Comparison of ENCODE assay signal across 8 cellular contexts in genomic region chr11:74429205-74429604, GRCh38. TPM values are rescaled to one million over a fixed set of nuclear protein-coding genes. Genes with fewer than 3 reads are reported as not detected.
"Had no signal": no experiment of that assay in that cellular context is flagged by ENCODE, and none has a peak within 500 bp of the region (broad histone marks: within the 10 kb centered on the region; RNA-seq: fewer than 3 reads in every experiment).

No MANE protein-coding gene starts in this region.

- H3K9me3 ChIP-seq: HAP-1 had no signal

- DNase-seq: GOT3, H7, IMR-90, KBM-7 had no signal

- H3K36me3 ChIP-seq: HAP-1 had no signal

- H3K27ac ChIP-seq: KMS-11 had no signal

- H3K9ac ChIP-seq: KMS-11 had no signal

- H3K4me1 ChIP-seq: HAP-1 had no signal

- H3K4me3 ChIP-seq: HAP-1 had no signal

- ATAC-seq: HCT116 had no signal

- H3K4me2 ChIP-seq: KMS-11 had no signal

RNA-seq across cellular contexts. Expression of gene KCNE3, which starts 38.1 kb away (rescaled TPM):
- total RNA-seq: H4 had no signal
